In the genomic region with DNA sequence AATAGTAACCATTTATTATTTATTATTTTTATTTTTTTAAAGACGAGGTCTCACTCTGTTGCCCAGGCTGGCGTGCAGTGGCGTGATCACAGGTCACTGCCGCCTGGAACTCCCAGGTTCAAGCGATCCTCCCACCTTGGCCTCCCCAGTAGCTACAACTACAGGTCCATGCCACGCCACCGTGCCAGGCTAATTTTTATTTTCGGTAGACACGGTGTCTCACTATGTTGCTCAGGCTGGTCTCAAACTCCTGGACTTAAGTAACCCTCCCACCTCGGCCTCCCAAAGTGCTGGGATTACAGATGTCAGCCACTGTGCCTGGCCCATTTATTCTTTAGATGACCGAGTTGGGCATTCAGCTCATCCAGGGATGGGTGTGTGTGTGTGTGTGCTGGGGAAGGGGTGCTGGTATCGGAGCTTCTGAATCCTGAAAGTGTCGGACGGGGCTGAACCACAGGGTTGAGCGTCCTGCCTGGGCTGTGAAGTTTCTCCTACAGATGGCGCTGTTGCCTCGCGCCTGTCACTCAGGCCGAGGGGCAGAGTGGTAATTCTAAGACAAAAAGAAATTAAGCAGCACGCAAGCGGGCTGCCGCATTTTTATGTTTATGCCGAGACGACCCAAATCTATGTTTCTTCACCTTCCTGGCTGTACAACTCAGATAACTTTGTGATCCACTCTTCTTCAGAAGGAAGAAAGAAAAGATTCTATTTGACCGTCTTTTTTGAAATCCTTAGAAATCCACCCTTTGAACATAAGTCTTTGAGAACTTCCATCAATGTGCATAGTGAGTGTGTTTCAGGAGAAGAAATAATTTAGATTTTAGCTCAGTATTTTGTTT, we compare ENCODE assay signal across 8 cellular contexts.
DNase-seq lines count a peak whose midpoint lies in the region; ATAC-seq and TF ChIP-seq lines count a peak whose summit lies in the region.

No MANE protein-coding gene starts in this region.

- ATAC-seq in GM19397 (IDR thresholded peaks at IDR 0.05; ENCODE audit: unreplicated experiment), result peak; percentile 57
- ATAC-seq in GM21576 (IDR thresholded peaks at IDR 0.05; ENCODE audit: unreplicated experiment), result no peak

- H3K36me3 ChIP-seq in WERI-Rb-1, result no peaks in the 10 kb centered on the region
- H3K36me3 ChIP-seq in kidney epithelial cell (ENCODE audit: control insufficient read depth, insufficient read depth, low read length), result no peaks in the 10 kb centered on the region

- H3K4me3 ChIP-seq in WERI-Rb-1 (ENCODE audit: low read depth, low read length) (no peak overlapping the region), kidney epithelial cell (ENCODE audit: low read depth, low read length) (no peak overlapping the region)

- H3K9me3 ChIP-seq in WERI-Rb-1 (ENCODE audit: severe bottlenecking), result no peaks in the 10 kb centered on the region

- peaks cover 32% of the 10 kb centered on the region for H3K27me3 ChIP-seq in WERI-Rb-1 (ENCODE audit: insufficient read depth, low read depth, severe bottlenecking)
- H3K27me3 ChIP-seq in kidney epithelial cell (ENCODE audit: control insufficient read depth, insufficient read depth, low read length), result peaks cover 3% of the 10 kb centered on the region

- TF ChIP-seq CTCF in WERI-Rb-1 (IDR thresholded peaks at IDR 0.05; ENCODE audit: low read depth, low read length) (peak; percentile 88), kidney epithelial cell (IDR thresholded peaks at IDR 0.05; ENCODE audit: insufficient read depth, low read length, poor library complexity, severe bottlenecking) (peak; percentile 93)

- H3K27ac ChIP-seq in WERI-Rb-1 (no peak overlapping the region), caudate nucleus (ENCODE audit: low read depth, low read length) (no peak overlapping the region)

- DNase-seq in CD1c-positive myeloid dendritic cell (ENCODE audit: extremely low spot score), result peak; percentile 64
- peak; percentile 55 for DNase-seq in NCI-H1105 treated with DMSO at 0.1 percent for 48 hours (lab: John Stamatoyannopoulos, UW)
- DNase-seq in WERI-Rb-1, result peak; percentile 63
- peak in 53 of 61 donors; percentile 11 to 74 (median 29) for DNase-seq in caudate nucleus (lab: John Stamatoyannopoulos, UW)
- DNase-seq in kidney epithelial cell (ENCODE audit: low read depth), result no peak
- peak; percentile 16 for DNase-seq in stimulated activated CD4-positive, alpha-beta T cell treated with anti-CD3 and anti-CD28 coated beads, Interleukin-2, amount 100 ng/mL, for 4 hours (ENCODE audit: low read depth)
